ENCODE assay signal across 37 cellular contexts in genomic region chr2:105116348-105116747, GRCh38.
"Had no signal": no experiment of that assay in that cellular context is flagged by ENCODE, and none has a peak within 500 bp of the region (broad histone marks: within the 10 kb centered on the region; RNA-seq: fewer than 3 reads in every experiment).

No MANE protein-coding gene starts in this region.

- H3K4me1 ChIP-seq: adrenal gland had no signal

- H3K36me3 Mint-ChIP-seq: activated CD4-positive, alpha-beta memory T cell treated with anti-CD3 and anti-CD28 coated beads for 36 hours; activated naive CD4-positive, alpha-beta T cell treated with anti-CD3 and anti-CD28 coated beads, Interleukin-2, amount 50 U/mL, for 72 hours; brain had no signal

- H3K4me1 Mint-ChIP-seq: activated B cell treated with CpG ODN at 0.5 μM for 24 hours; activated CD4-positive, alpha-beta T cell treated with anti-CD3 and anti-CD28 coated beads, Interleukin-2, amount 10 ng/mL, durations not matched to agents 24 days and 14 days; activated naive CD8-positive, alpha-beta T cell treated with anti-CD3 and anti-CD28 coated beads for 36 hours; activated T-helper 17 cell treated with anti-CD3 and anti-CD28 coated beads, Interleukin-2, amount 50 U/mL, for 72 hours; central memory CD8-positive, alpha-beta T cell had no signal

- ATAC-seq: activated CD8-positive, alpha-beta T cell treated with anti-CD3 and anti-CD28 coated beads for 36 hours; activated naive CD4-positive, alpha-beta T cell treated with anti-CD3 and anti-CD28 coated beads, Interleukin-2, amount 50 U/mL, for 72 hours; activated T-cell treated with anti-CD3 and anti-CD28 coated beads, Interleukin-2, amount 50 U/mL, for 4 hours; activated T-cell treated with anti-CD3 and anti-CD28 coated beads, Interleukin-2, amount 50 U/mL, for 72 hours; activated T-helper 17 cell treated with anti-CD3 and anti-CD28 coated beads, Interleukin-2, amount 50 U/mL, for 72 hours had no signal

- H3K27ac ChIP-seq: adrenal gland, cardiac muscle cell, VCaP had no signal

- H3K27ac Mint-ChIP-seq: activated B cell treated with CpG ODN at 0.5 μM for 24 hours; activated CD4-positive, alpha-beta memory T cell treated with anti-CD3 and anti-CD28 coated beads for 36 hours; activated CD4-positive, alpha-beta T cell treated with anti-CD3 and anti-CD28 coated beads, Interleukin-2, amount 10 ng/mL, durations not matched to agents 24 days and 14 days; activated CD8-positive, alpha-beta T cell treated with anti-CD3 and anti-CD28 coated beads for 36 hours; activated naive CD4-positive, alpha-beta T cell treated with anti-CD3 and anti-CD28 coated beads for 36 hours; activated naive CD8-positive, alpha-beta T cell treated with anti-CD3 and anti-CD28 coated beads for 36 hours; activated T-cell treated with anti-CD3 and anti-CD28 coated beads, Interleukin-2, amount 50 U/mL, for 72 hours; activated T-helper 1 cell treated with anti-CD3 and anti-CD28 coated beads, Interleukin-12 subunit alpha, Interleukin-12 subunit beta, Interleukin-2, Interleukin-4 antibody, amounts not matched to agents 30 ng/mL and 10 ng/mL and 1 ng/mL, durations not matched to agents 14 hours and 24 hours and 36 hours; activated T-helper 17 cell treated with anti-CD3 and anti-CD28 coated beads, Interleukin-2, amount 50 U/mL, for 72 hours; brain; T-helper 1 cell treated with Interleukin-12 subunit alpha and Interleukin-12 subunit beta and Interleukin-4 antibody, amounts not matched to agents 30 μg/mL and 1 μg/mL, for 36 hours; T-helper 2 cell treated with Interferon-gamma antibody and Interleukin-4, amounts not matched to agents 5 μg/mL and 100 μg/mL, for 36 hours had no signal

- DNase-seq: activated B cell treated with CpG ODN at 0.5 μM for 24 hours; activated CD4-positive, alpha-beta memory T cell treated with anti-CD3 and anti-CD28 coated beads for 36 hours; activated CD4-positive, alpha-beta T cell treated with anti-CD3 and anti-CD28 coated beads for 4 hours; activated CD4-positive, alpha-beta T cell treated with anti-CD3 and anti-CD28 coated beads, Interleukin-2, amount 10 ng/mL, durations not matched to agents 24 days and 14 days; activated CD4-positive, alpha-beta T cell treated with anti-CD3 and anti-CD28 coated beads, Interleukin-2, amount 50 U/mL, for 1 hour; activated CD4-positive, alpha-beta T cell treated with anti-CD3 and anti-CD28 coated beads, Interleukin-2, amount 50 U/mL, for 4 hours; activated CD4-positive, CD25-positive, alpha-beta regulatory T cell treated with anti-CD3 and anti-CD28 coated beads, Interleukin-2, amount 50 U/mL, for 72 hours; activated CD8-positive, alpha-beta memory T cell treated with anti-CD3 and anti-CD28 coated beads, Interleukin-2, amount 50 U/mL, for 4 hours; activated CD8-positive, alpha-beta T cell treated with anti-CD3 and anti-CD28 coated beads for 36 hours; activated effector memory CD4-positive, alpha-beta T cell treated with anti-CD3 and anti-CD28 coated beads, Interleukin-2, amount 50 U/mL, for 16 hours; activated gamma-delta T cell treated with Interleukin-2 at 50 U/mL for 16 hours; activated naive CD4-positive, alpha-beta T cell; activated naive CD4-positive, alpha-beta T cell treated with anti-CD3 and anti-CD28 coated beads for 36 hours; activated naive CD4-positive, alpha-beta T cell treated with anti-CD3 and anti-CD28 coated beads, Interleukin-2, amount 50 U/mL, for 16 hours; activated naive CD8-positive, alpha-beta T cell treated with anti-CD3 and anti-CD28 coated beads for 36 hours; activated T-cell treated with anti-CD3 and anti-CD28 coated beads for 4 hours; activated T-cell treated with anti-CD3 and anti-CD28 coated beads, Interleukin-2, amount 50 U/mL, for 1 hour; activated T-cell treated with anti-CD3 and anti-CD28 coated beads, Interleukin-2, amount 50 U/mL, for 4 hours; activated T-cell treated with anti-CD3 and anti-CD28 coated beads, Interleukin-2, amount 50 U/mL, for 72 hours; adrenal gland; amniotic stem cell; aorta; caudate nucleus; T-helper 1 cell; T-helper 2 cell; T-helper 9 cell had no signal

- H3K4me3 ChIP-seq: adrenal gland, cardiac muscle cell had no signal

- H3K27me3 ChIP-seq: adrenal gland, cardiac muscle cell had no signal

- H3K9me3 Mint-ChIP-seq: activated B cell treated with CpG ODN at 0.5 μM for 24 hours; activated CD4-positive, alpha-beta memory T cell treated with anti-CD3 and anti-CD28 coated beads for 36 hours; activated CD4-positive, alpha-beta T cell treated with anti-CD3 and anti-CD28 coated beads, Interleukin-2, amount 10 ng/mL, durations not matched to agents 24 days and 14 days; activated CD8-positive, alpha-beta T cell treated with anti-CD3 and anti-CD28 coated beads for 36 hours; activated naive CD4-positive, alpha-beta T cell treated with anti-CD3 and anti-CD28 coated beads for 36 hours; activated naive CD4-positive, alpha-beta T cell treated with anti-CD3 and anti-CD28 coated beads, Interleukin-2, amount 50 U/mL, for 72 hours; activated naive CD8-positive, alpha-beta T cell treated with anti-CD3 and anti-CD28 coated beads for 36 hours; activated T-cell treated with anti-CD3 and anti-CD28 coated beads, Interleukin-2, amount 50 U/mL, for 4 hours; activated T-cell treated with anti-CD3 and anti-CD28 coated beads, Interleukin-2, amount 50 U/mL, for 72 hours; activated T-helper 1 cell treated with anti-CD3 and anti-CD28 coated beads, Interleukin-12 subunit alpha, Interleukin-12 subunit beta, Interleukin-2, Interleukin-4 antibody, amounts not matched to agents 30 ng/mL and 10 ng/mL and 1 ng/mL, durations not matched to agents 14 hours and 24 hours and 36 hours; activated T-helper 17 cell treated with anti-CD3 and anti-CD28 coated beads, Interleukin-2, amount 50 U/mL, for 72 hours; brain; central memory CD8-positive, alpha-beta T cell; T-helper 1 cell treated with Interleukin-12 subunit alpha and Interleukin-12 subunit beta and Interleukin-4 antibody, amounts not matched to agents 30 μg/mL and 1 μg/mL, for 36 hours; T-helper 2 cell treated with Interferon-gamma antibody and Interleukin-4, amounts not matched to agents 5 μg/mL and 100 μg/mL, for 36 hours had no signal

- FAIRE-seq: bronchial epithelial cell, TTC549 had no signal

- H3K27me3 Mint-ChIP-seq: activated B cell treated with CpG ODN at 0.5 μM for 24 hours; activated CD4-positive, alpha-beta memory T cell treated with anti-CD3 and anti-CD28 coated beads for 36 hours; activated CD4-positive, alpha-beta T cell treated with anti-CD3 and anti-CD28 coated beads, Interleukin-2, amount 10 ng/mL, durations not matched to agents 24 days and 14 days; activated naive CD8-positive, alpha-beta T cell treated with anti-CD3 and anti-CD28 coated beads for 36 hours; activated T-helper 17 cell treated with anti-CD3 and anti-CD28 coated beads, Interleukin-2, amount 50 U/mL, for 72 hours; central memory CD8-positive, alpha-beta T cell had no signal

- H3K4me3 Mint-ChIP-seq: activated B cell treated with CpG ODN at 0.5 μM for 24 hours; activated CD4-positive, alpha-beta memory T cell treated with anti-CD3 and anti-CD28 coated beads for 36 hours; activated CD4-positive, alpha-beta T cell treated with anti-CD3 and anti-CD28 coated beads, Interleukin-2, amount 10 ng/mL, durations not matched to agents 24 days and 14 days; activated CD8-positive, alpha-beta T cell treated with anti-CD3 and anti-CD28 coated beads for 36 hours; activated naive CD4-positive, alpha-beta T cell treated with anti-CD3 and anti-CD28 coated beads for 36 hours; activated naive CD8-positive, alpha-beta T cell treated with anti-CD3 and anti-CD28 coated beads for 36 hours; activated T-cell treated with anti-CD3 and anti-CD28 coated beads, Interleukin-2, amount 50 U/mL, for 4 hours; activated T-cell treated with anti-CD3 and anti-CD28 coated beads, Interleukin-2, amount 50 U/mL, for 72 hours; activated T-helper 1 cell treated with anti-CD3 and anti-CD28 coated beads, Interleukin-12 subunit alpha, Interleukin-12 subunit beta, Interleukin-2, Interleukin-4 antibody, amounts not matched to agents 30 ng/mL and 10 ng/mL and 1 ng/mL, durations not matched to agents 14 hours and 24 hours and 36 hours; activated T-helper 17 cell treated with anti-CD3 and anti-CD28 coated beads, Interleukin-2, amount 50 U/mL, for 72 hours; brain; central memory CD8-positive, alpha-beta T cell; T-helper 1 cell treated with Interleukin-12 subunit alpha and Interleukin-12 subunit beta and Interleukin-4 antibody, amounts not matched to agents 30 μg/mL and 1 μg/mL, for 36 hours; T-helper 2 cell treated with Interferon-gamma antibody and Interleukin-4, amounts not matched to agents 5 μg/mL and 100 μg/mL, for 36 hours had no signal

- H3K36me3 ChIP-seq: adrenal gland, cardiac muscle cell had no signal

- H3K9me3 ChIP-seq: adrenal gland had no signal
